28 cellular contexts compared by ENCODE assay signal in the genomic region with DNA sequence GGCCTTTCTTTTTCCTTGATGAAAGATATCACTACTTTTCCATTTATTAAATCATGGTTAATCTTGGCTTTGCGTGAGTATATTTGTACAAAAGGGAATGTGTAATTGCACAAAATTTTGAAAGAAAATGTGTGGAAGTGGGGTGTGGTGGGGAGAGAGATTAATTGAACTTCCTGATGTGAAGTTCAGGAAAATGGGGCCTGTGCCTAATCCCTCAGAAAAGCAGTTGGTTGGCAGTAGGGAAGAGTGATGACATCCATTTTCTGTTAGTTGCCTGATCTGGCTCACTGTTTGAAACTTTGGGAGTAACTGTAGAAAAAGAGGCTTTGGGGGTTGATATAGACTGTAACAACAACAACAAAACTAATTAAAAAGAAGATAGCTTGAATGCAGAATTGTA.
"Had no signal": no experiment of that assay in that cellular context is flagged by ENCODE, and none has a peak within 500 bp of the region (broad histone marks: within the 10 kb centered on the region; RNA-seq: fewer than 3 reads in every experiment).

No MANE protein-coding gene starts in this region.

- H3K27ac Mint-ChIP-seq: activated CD4-positive, alpha-beta memory T cell treated with anti-CD3 and anti-CD28 coated beads, Interleukin-2, amount 10 ng/mL, durations not matched to agents 7 days and 5 days; activated CD8-positive, alpha-beta memory T cell treated with anti-CD3 and anti-CD28 coated beads, Interleukin-2, amount 10 ng/mL, durations not matched to agents 7 days and 5 days; activated naive CD8-positive, alpha-beta T cell had no signal

- H3K9me3 Mint-ChIP-seq: activated CD4-positive, alpha-beta memory T cell treated with anti-CD3 and anti-CD28 coated beads, Interleukin-2, amount 10 ng/mL, durations not matched to agents 7 days and 5 days; neural crest cell; stimulated activated naive B cell treated with anti-CD40 and anti-IgM and Interleukin-4, amounts not matched to agents 10 μg/mL and 1 μg/mL and 100 μg/mL, for 72 hours had no signal

- ATAC-seq: activated CD4-positive, CD25-positive, alpha-beta regulatory T cell treated with anti-CD3 and anti-CD28 coated beads, Interleukin-2, amount 50 U/mL, for 24 hours; activated CD8-positive, alpha-beta memory T cell treated with anti-CD3 and anti-CD28 coated beads, Interleukin-2, amount 10 ng/mL, durations not matched to agents 7 days and 5 days; foreskin keratinocyte; left lung; pancreas; psoas muscle; stimulated activated naive B cell treated with anti-CD40 and anti-IgM and Interleukin-4, amounts not matched to agents 10 μg/mL and 1 μg/mL and 100 μg/mL, for 72 hours; upper lobe of right lung had no signal

- H3K4me3 Mint-ChIP-seq: activated CD4-positive, alpha-beta memory T cell treated with anti-CD3 and anti-CD28 coated beads, Interleukin-2, amount 10 ng/mL, durations not matched to agents 7 days and 5 days; activated CD8-positive, alpha-beta memory T cell treated with anti-CD3 and anti-CD28 coated beads, Interleukin-2, amount 10 ng/mL, durations not matched to agents 7 days and 5 days; activated naive CD8-positive, alpha-beta T cell; neural crest cell; stimulated activated naive B cell treated with anti-CD40 and anti-IgM and Interleukin-4, amounts not matched to agents 10 μg/mL and 1 μg/mL and 100 μg/mL, for 72 hours had no signal

- DNase-seq: activated CD4-positive, alpha-beta memory T cell treated with anti-CD3 and anti-CD28 coated beads, Interleukin-2, amount 10 ng/mL, durations not matched to agents 7 days and 5 days; activated CD4-positive, alpha-beta T cell treated with anti-CD3 and anti-CD28 coated beads for 48 hours; activated CD8-positive, alpha-beta memory T cell treated with anti-CD3 and anti-CD28 coated beads, Interleukin-2, amount 10 ng/mL, durations not matched to agents 7 days and 5 days; activated effector memory CD4-positive, alpha-beta T cell treated with Interleukin-2 at 50 U/mL for 16 hours; activated naive CD4-positive, alpha-beta T cell treated with Interleukin-2 at 50 U/mL for 16 hours; anterior cingulate cortex; dorsolateral prefrontal cortex; effector memory CD4-positive, alpha-beta T cell; erythroblast; foreskin keratinocyte; left lung; nucleus accumbens; pancreas; psoas muscle; stimulated activated CD4-positive, alpha-beta T cell treated with anti-CD3 and anti-CD28 coated beads, Interleukin-1b, Interleukin-23, amount 100 ng/mL, for 48 hours; stimulated activated CD4-positive, alpha-beta T cell treated with anti-CD3 and anti-CD28 coated beads, Interleukin-4, amount 100 ng/mL, for 4 hours; stimulated activated CD8-positive, alpha-beta memory T cell treated with anti-CD3 and anti-CD28 coated beads, Interleukin-4, amount 100 ng/mL, for 48 hours; stimulated activated naive B cell treated with anti-CD40 and anti-IgM and Interleukin-4, amounts not matched to agents 10 μg/mL and 1 μg/mL and 100 μg/mL, for 72 hours; stomach; T-helper 9 cell; tibial artery; upper lobe of right lung had no signal

- H3K9me3 ChIP-seq: left lung, pancreas, psoas muscle, stomach, tibial artery, upper lobe of right lung had no signal

- H3K27me3 Mint-ChIP-seq: activated CD4-positive, alpha-beta memory T cell treated with anti-CD3 and anti-CD28 coated beads, Interleukin-2, amount 10 ng/mL, durations not matched to agents 7 days and 5 days; activated CD8-positive, alpha-beta memory T cell treated with anti-CD3 and anti-CD28 coated beads, Interleukin-2, amount 10 ng/mL, durations not matched to agents 7 days and 5 days; activated naive CD8-positive, alpha-beta T cell; stimulated activated naive B cell treated with anti-CD40 and anti-IgM and Interleukin-4, amounts not matched to agents 10 μg/mL and 1 μg/mL and 100 μg/mL, for 72 hours had no signal

- H3K27me3 ChIP-seq: dorsolateral prefrontal cortex, foreskin keratinocyte, left lung, pancreas, stomach, tibial artery, upper lobe of right lung had no signal

- H3K4me3 ChIP-seq: coronary artery, dorsolateral prefrontal cortex, left lung, pancreas, psoas muscle, smooth muscle cell, stomach, tibial artery, upper lobe of right lung had no signal

- H3K36me3 ChIP-seq: pancreas had no signal

- H3K27ac ChIP-seq: coronary artery, dorsolateral prefrontal cortex, foreskin keratinocyte, left lung, pancreas, psoas muscle, tibial artery, upper lobe of right lung, VCaP had no signal
